Comparison of ENCODE assay signal across 8 cellular contexts in genomic region chr2:69714539-69715220, GRCh38. TPM values are rescaled to one million over a fixed set of nuclear protein-coding genes. Genes with fewer than 3 reads are reported as not detected.
DNase-seq lines count a peak whose midpoint lies in the region; ATAC-seq, FAIRE-seq and TF ChIP-seq lines count a peak whose summit lies in the region.
"Not testable (repeated sequence)": the region's sequence is repeated elsewhere in the genome, so short reads cannot be mapped to it uniquely, and the experiment has no call there.

No MANE protein-coding gene starts in this region.

- not testable (repeated sequence) for H3K4me3 ChIP-seq in DND-41 (ENCODE audit: low read depth in 1 of 2, low read length in 2 of 2); SJCRH30; fibroblast of mammary gland (ENCODE audit: control insufficient read depth, low read depth, low read length)

- not testable (repeated sequence) for H3K9me3 Mint-ChIP-seq in natural killer cell treated with Interleukin-12 subunit alpha and Interleukin-12 subunit beta and Interleukin-15 and Interleukin-18, amount 100 ng/mL, for 72 hours; stimulated activated naive B cell treated with anti-CD40 and anti-IgM and Interleukin-4, amounts not matched to agents 10 μg/mL and 1 μg/mL and 100 μg/mL, for 72 hours

- not testable (repeated sequence) for H3K4me3 Mint-ChIP-seq in natural killer cell treated with Interleukin-12 subunit alpha and Interleukin-12 subunit beta and Interleukin-15 and Interleukin-18, amount 100 ng/mL, for 72 hours; stimulated activated naive B cell treated with anti-CD40 and anti-IgM and Interleukin-4, amounts not matched to agents 10 μg/mL and 1 μg/mL and 100 μg/mL, for 72 hours

- H3K4me1 Mint-ChIP-seq in natural killer cell treated with Interleukin-12 subunit alpha and Interleukin-12 subunit beta and Interleukin-15 and Interleukin-18, amount 100 ng/mL, for 72 hours (ENCODE audit: low read depth in 2 of 2): peaks cover 5 to 12% of the 10 kb centered on the region in 2 donors
- peaks cover 9 to 12% of the 10 kb centered on the region in 2 donors for H3K4me1 Mint-ChIP-seq in stimulated activated naive B cell treated with anti-CD40 and anti-IgM and Interleukin-4, amounts not matched to agents 10 μg/mL and 1 μg/mL and 100 μg/mL, for 72 hours

- TF ChIP-seq CTCF in DND-41 (IDR thresholded peaks at IDR 0.05; ENCODE audit: borderline replicate concordance, extremely low read depth, low read length, poor library complexity, severe bottlenecking) (peak; percentile 87), fibroblast of mammary gland (conservative IDR thresholded peaks at IDR 0.05; ENCODE audit: control insufficient read depth, insufficient read depth, low read depth, low read length) (peak; percentile 78)

- DNase-seq in DND-41: peak; percentile 90
- peak; percentile 53 for DNase-seq in H54 (ENCODE audit: insufficient read length, low spot score)
- peak; percentile 88 for DNase-seq in NAMALWA (ENCODE audit: low spot score)
- peak; percentile 85 to 93 for DNase-seq in SJCRH30
- peak; percentile 76 to 79 for DNase-seq in activated T-helper 1 cell treated with anti-CD3 and anti-CD28 coated beads, Interleukin-2, amount 50 U/mL, for 16 hours (ENCODE audit: low read depth in 1 of 2, low spot score in 1 of 2)
- peak; percentile 82 for DNase-seq in fibroblast of mammary gland (ENCODE audit: low read depth)
- peak; percentile 84 for DNase-seq in natural killer cell treated with Interleukin-12 subunit alpha and Interleukin-12 subunit beta and Interleukin-15 and Interleukin-18, amount 100 ng/mL, for 72 hours (ENCODE audit: low spot score)
- peak; percentile 72 for DNase-seq in stimulated activated naive B cell treated with anti-CD40 and anti-IgM and Interleukin-4, amounts not matched to agents 10 μg/mL and 1 μg/mL and 100 μg/mL, for 72 hours

- not testable (repeated sequence) for H3K79me2 ChIP-seq in DND-41 (ENCODE audit: insufficient read depth, low read length)

- peak overlapping the region; percentile 60; the same call in 1 of the 2 replicates for H2AFZ ChIP-seq in DND-41 (ENCODE audit: low read depth, low read length)

- peak overlapping the region; percentile 69 for H3K27ac ChIP-seq in DND-41 (ENCODE audit: low read length)
- H3K27ac ChIP-seq in SJCRH30: not testable (repeated sequence)

- not testable (repeated sequence) for H3K9me3 ChIP-seq in DND-41 (ENCODE audit: insufficient read depth, low read length, severe bottlenecking); SJCRH30 (replicated peaks)

- H3K27me3 ChIP-seq in DND-41 (ENCODE audit: insufficient read depth, low read length, poor library complexity); SJCRH30: not testable (repeated sequence)

- TF ChIP-seq POLR2A in H54 (IDR thresholded peaks at IDR 0.05; ENCODE audit: low read depth, low read length): not testable (repeated sequence)

- H3K27me3 Mint-ChIP-seq in natural killer cell treated with Interleukin-12 subunit alpha and Interleukin-12 subunit beta and Interleukin-15 and Interleukin-18, amount 100 ng/mL, for 72 hours: not testable (repeated sequence)
- peaks cover 32 to 50% of the 10 kb centered on the region in 2 donors for H3K27me3 Mint-ChIP-seq in stimulated activated naive B cell treated with anti-CD40 and anti-IgM and Interleukin-4, amounts not matched to agents 10 μg/mL and 1 μg/mL and 100 μg/mL, for 72 hours

- H3K4me1 ChIP-seq in DND-41 (ENCODE audit: insufficient read depth, low read length): peaks cover 12% of the 10 kb centered on the region
- H3K4me1 ChIP-seq in SJCRH30: not testable (repeated sequence)

- H3K36me3 ChIP-seq in DND-41 (ENCODE audit: insufficient read depth, low read length); SJCRH30: not testable (repeated sequence)

- peak; percentile 82 for FAIRE-seq in H54 (lab: Jason Lieb, UNC)

- not testable (repeated sequence) for H4K20me1 ChIP-seq in DND-41 (ENCODE audit: insufficient read depth, low read length)

- peak overlapping the region; percentile 46 for H3K4me2 ChIP-seq in DND-41 (ENCODE audit: insufficient read depth, low read length)

- H3K27ac Mint-ChIP-seq in natural killer cell treated with Interleukin-12 subunit alpha and Interleukin-12 subunit beta and Interleukin-15 and Interleukin-18, amount 100 ng/mL, for 72 hours; stimulated activated naive B cell treated with anti-CD40 and anti-IgM and Interleukin-4, amounts not matched to agents 10 μg/mL and 1 μg/mL and 100 μg/mL, for 72 hours: not testable (repeated sequence)

- H3K36me3 Mint-ChIP-seq in natural killer cell treated with Interleukin-12 subunit alpha and Interleukin-12 subunit beta and Interleukin-15 and Interleukin-18, amount 100 ng/mL, for 72 hours; stimulated activated naive B cell treated with anti-CD40 and anti-IgM and Interleukin-4, amounts not matched to agents 10 μg/mL and 1 μg/mL and 100 μg/mL, for 72 hours: not testable (repeated sequence)

- ATAC-seq in DND-41 (ENCODE audit: insufficient read depth, low read depth): peak; percentile 96
- peak; percentile 89 to 91 for ATAC-seq in natural killer cell treated with Interleukin-12 subunit alpha and Interleukin-12 subunit beta and Interleukin-15 and Interleukin-18, amount 100 ng/mL, for 72 hours
- peak; percentile 92 to 94 for ATAC-seq in stimulated activated naive B cell treated with anti-CD40 and anti-IgM and Interleukin-4, amounts not matched to agents 10 μg/mL and 1 μg/mL and 100 μg/mL, for 72 hours (replicated peaks)

- peak overlapping the region; percentile 17; the same call in 1 of the 2 replicates for H3K9ac ChIP-seq in DND-41 (ENCODE audit: low read depth, low read length)

RNA-seq across cellular contexts. Expression of gene ANXA4, which starts 27.3 kb away (rescaled TPM):
- 2.8 and 4.7 TPM in 2 replicates for total RNA-seq in SJCRH30 (2014; rRNA removed; shearing (Covaris generic))
- 10 to 100 TPM; 15.2 to 21.7 TPM for total RNA-seq in natural killer cell treated with Interleukin-12 subunit alpha and Interleukin-12 subunit beta and Interleukin-15 and Interleukin-18, amount 100 ng/mL, for 72 hours
